In genomic region chr9:83491995-83492394, GRCh38 we compare ENCODE assay signal across 16 cellular contexts. TPM values are rescaled to one million over a fixed set of nuclear protein-coding genes. Genes with fewer than 3 reads are reported as not detected.
DNase-seq lines count a peak whose midpoint lies in the region; ATAC-seq and TF ChIP-seq lines count a peak whose summit lies in the region.
"Had no signal": no experiment of that assay in that cellular context is flagged by ENCODE, and none has a peak within 500 bp of the region (broad histone marks: within the 10 kb centered on the region; RNA-seq: fewer than 3 reads in every experiment).

No MANE protein-coding gene starts in this region.

- CTCF ChIA-PET in naive thymus-derived CD4-positive, alpha-beta T cell (lab: Charles Lee) = no interaction called here

- peaks cover 8% of the 10 kb centered on the region for H3K27me3 Mint-ChIP-seq in nephron progenitor cell (ENCODE audit: low read depth, poor library complexity)
- H3K27me3 Mint-ChIP-seq in naive thymus-derived CD4-positive, alpha-beta T cell = peaks cover 0 to 2% (median 0%) of the 10 kb centered on the region in 5 donors
- H3K27me3 Mint-ChIP-seq: B cell; CD4-positive, alpha-beta T cell had no signal

- TF ChIP-seq CTCF in nephron progenitor cell (IDR thresholded peaks at IDR 0.05) = no peak

- intact Hi-C loops in Right ventricle myocardium inferior (cut with DNase I) (no loop called here), cardiac septum (cut with DNase I) (no loop called here)
- intact Hi-C loops in naive thymus-derived CD4-positive, alpha-beta T cell (cut with micrococcal nuclease) = no loop called here

- DNase-seq in Right ventricle myocardium inferior (ENCODE audit: missing footprints) (no peak), cardiac septum (ENCODE audit: low spot score) (no peak), ELR (ENCODE audit: low read depth) (peak; percentile 26), NCI-H82 treated with DMSO at 0.1 percent for 48 hours (lab: John Stamatoyannopoulos, UW; ENCODE audit: unreplicated experiment) (peak; percentile 23), nephron progenitor cell (no peak), NOMO-1 treated with DMSO at 0.1 percent for 48 hours (lab: John Stamatoyannopoulos, UW; ENCODE audit: unreplicated experiment) (no peak), activated T-cell treated with anti-CD3 and anti-CD28 coated beads for 4 hours (no peak)
- no peak for DNase-seq in naive thymus-derived CD4-positive, alpha-beta T cell
- DNase-seq: C1 segment of cervical spinal cord; Calu3; CD4-positive, alpha-beta T cell; DMS153; DMS79 treated with DMSO at 0.1 percent for 48 hours; GF-D8 had no signal

- H3K4me1 Mint-ChIP-seq in nephron progenitor cell = peaks cover 50% of the 10 kb centered on the region
- peaks cover 0 to 2% (median 0%) of the 10 kb centered on the region in 7 donors for H3K4me1 Mint-ChIP-seq in naive thymus-derived CD4-positive, alpha-beta T cell
- H3K4me1 Mint-ChIP-seq: B cell had no signal

- peak; percentile 50 for ATAC-seq in Right ventricle myocardium inferior
- ATAC-seq in naive thymus-derived CD4-positive, alpha-beta T cell = no peak
- ATAC-seq: HCT116 had no signal

- H3K4me3 ChIP-seq in naive thymus-derived CD4-positive, alpha-beta T cell (ENCODE audit: low read length) = no peak overlapping the region

- H3K36me3 ChIP-seq in naive thymus-derived CD4-positive, alpha-beta T cell (ENCODE audit: control insufficient read depth in 2 of 3, insufficient read depth in 3 of 3, low read length in 3 of 3) = no peaks in the 10 kb centered on the region

- no peak overlapping the region for H3K27ac ChIP-seq in naive thymus-derived CD4-positive, alpha-beta T cell (ENCODE audit: low read depth, low read length)

- H3K4me3 Mint-ChIP-seq in nephron progenitor cell = no peak overlapping the region
- no peak overlapping the region for H3K4me3 Mint-ChIP-seq in naive thymus-derived CD4-positive, alpha-beta T cell
- H3K4me3 Mint-ChIP-seq: B cell; CD4-positive, alpha-beta T cell had no signal

- peaks cover 4% of the 10 kb centered on the region for H3K9me3 Mint-ChIP-seq in nephron progenitor cell
- peaks cover 0 to 9% (median 0%) of the 10 kb centered on the region in 11 donors for H3K9me3 Mint-ChIP-seq in naive thymus-derived CD4-positive, alpha-beta T cell

- H3K27me3 ChIP-seq in naive thymus-derived CD4-positive, alpha-beta T cell (ENCODE audit: control insufficient read depth in 2 of 2, insufficient read depth in 2 of 2, low read length in 2 of 2) = no peaks in the 10 kb centered on the region

- H3K27ac Mint-ChIP-seq in nephron progenitor cell = peak overlapping the region; percentile 28
- no peak overlapping the region for H3K27ac Mint-ChIP-seq in naive thymus-derived CD4-positive, alpha-beta T cell
- H3K27ac Mint-ChIP-seq: B cell; CD4-positive, alpha-beta T cell had no signal

- no peaks in the 10 kb centered on the region for H3K4me1 ChIP-seq in naive thymus-derived CD4-positive, alpha-beta T cell (ENCODE audit: control insufficient read depth in 2 of 2, insufficient read depth in 2 of 2, low read length in 2 of 2)

- H3K9me3 ChIP-seq in naive thymus-derived CD4-positive, alpha-beta T cell (ENCODE audit: control insufficient read depth in 2 of 3, low read length in 3 of 3) = no peaks in the 10 kb centered on the region

- H3K36me3 Mint-ChIP-seq in nephron progenitor cell (ENCODE audit: low read depth) = no peaks in the 10 kb centered on the region
- H3K36me3 Mint-ChIP-seq in naive thymus-derived CD4-positive, alpha-beta T cell = peaks cover 0 to 24% (median 0%) of the 10 kb centered on the region in 5 donors

- POLR2A ChIA-PET in naive thymus-derived CD4-positive, alpha-beta T cell (lab: Charles Lee) = no interaction called here

RNA-seq across cellular contexts. Expression of gene FRMD3, which starts 46.2 kb away (rescaled TPM):
- total RNA-seq in Right ventricle myocardium inferior (98.9 TPM), cardiac septum (123 TPM)
- 1 to 10 TPM in 2 of 5 experiments, under 1 TPM in 3; 0.85 to 2.5 (median 0.92) TPM for total RNA-seq in naive thymus-derived CD4-positive, alpha-beta T cell
- polyA plus RNA-seq in naive thymus-derived CD4-positive, alpha-beta T cell = 1 to 10 TPM in 1 of 2 donors, not detected in 1; 1.1 TPM

Comparison
In these comparisons a context has a peak if more than half of its experiments do, and no peak if none do; other contexts are left out.
1. DNase-seq: peak in ELR (single experiment) and NCI-H82 treated with DMSO at 0.1 percent for 48 hours (single experiment); none in Right ventricle myocardium inferior (single experiment), cardiac septum (single experiment), nephron progenitor cell (single experiment), naive thymus-derived CD4-positive, alpha-beta T cell (0 of 9), NOMO-1 treated with DMSO at 0.1 percent for 48 hours (single experiment) and activated T-cell treated with anti-CD3 and anti-CD28 coated beads for 4 hours (single experiment).
2. RNA of gene FRMD3, which starts 46.2 kb away (total RNA-seq): 123 TPM in cardiac septum (single experiment) and 98.9 TPM in Right ventricle myocardium inferior (single experiment); 0.85 to 2.5 TPM in naive thymus-derived CD4-positive, alpha-beta T cell; every median in the first group is over 10 times any median in the second.